Comparison of ENCODE assay signal across 32 cellular contexts in genomic region chr11:69778373-69778772, GRCh38. TPM values are rescaled to one million over a fixed set of nuclear protein-coding genes. Genes with fewer than 3 reads are reported as not detected.
"Had no signal": no experiment of that assay in that cellular context is flagged by ENCODE, and none has a peak within 500 bp of the region (broad histone marks: within the 10 kb centered on the region; RNA-seq: fewer than 3 reads in every experiment).

No MANE protein-coding gene starts in this region.

- H3K4me1 ChIP-seq: testis, thyroid gland, transverse colon, upper lobe of right lung, uterus, vagina had no signal

- H3K27me3 ChIP-seq: testis had no signal

- H3K4me3 Mint-ChIP-seq: stimulated activated effector memory CD8-positive, alpha-beta T cell treated with anti-CD3 and anti-CD28 coated beads, Interleukin-12 subunit alpha, Interleukin-12 subunit beta, amount 100 ng/mL, for 72 hours; stimulated activated memory B cell treated with anti-CD40 and anti-IgM and Interleukin-4, amounts not matched to agents 10 μg/mL and 1 μg/mL and 100 μg/mL, for 72 hours; stimulated activated naive B cell treated with anti-CD40 and anti-IgM and Interleukin-4, amounts not matched to agents 10 μg/mL and 1 μg/mL and 100 μg/mL, for 72 hours; stimulated activated naive CD8-positive, alpha-beta T cell treated with anti-CD3 and anti-CD28 coated beads, Interleukin-15, amount 100 ng/mL, for 72 hours; stimulated activated naive CD8-positive, alpha-beta T cell treated with anti-CD3 and anti-CD28 coated beads, Interleukin-15, Interleukin-2, amounts not matched to agents 100 ng/mL and 50 ng/mL, for 24 hours; type B pancreatic cell had no signal

- H3K27ac Mint-ChIP-seq: stimulated activated effector memory CD8-positive, alpha-beta T cell treated with anti-CD3 and anti-CD28 coated beads, Interleukin-12 subunit alpha, Interleukin-12 subunit beta, amount 100 ng/mL, for 72 hours; stimulated activated memory B cell treated with anti-CD40 and anti-IgM and Interleukin-4, amounts not matched to agents 10 μg/mL and 1 μg/mL and 100 μg/mL, for 72 hours; stimulated activated naive B cell treated with anti-CD40 and anti-IgM and Interleukin-4, amounts not matched to agents 10 μg/mL and 1 μg/mL and 100 μg/mL, for 72 hours; stimulated activated naive CD8-positive, alpha-beta T cell treated with anti-CD3 and anti-CD28 coated beads, Interleukin-15, amount 100 ng/mL, for 72 hours; stimulated activated naive CD8-positive, alpha-beta T cell treated with anti-CD3 and anti-CD28 coated beads, Interleukin-15, Interleukin-2, amounts not matched to agents 100 ng/mL and 50 ng/mL, for 24 hours; type B pancreatic cell had no signal

- H3K9me3 Mint-ChIP-seq: stimulated activated effector memory CD8-positive, alpha-beta T cell treated with anti-CD3 and anti-CD28 coated beads, Interleukin-12 subunit alpha, Interleukin-12 subunit beta, amount 100 ng/mL, for 72 hours; stimulated activated memory B cell treated with anti-CD40 and anti-IgM and Interleukin-4, amounts not matched to agents 10 μg/mL and 1 μg/mL and 100 μg/mL, for 72 hours; stimulated activated naive B cell treated with anti-CD40 and anti-IgM and Interleukin-4, amounts not matched to agents 10 μg/mL and 1 μg/mL and 100 μg/mL, for 72 hours; stimulated activated naive CD8-positive, alpha-beta T cell treated with anti-CD3 and anti-CD28 coated beads, Interleukin-15, amount 100 ng/mL, for 72 hours; stimulated activated naive CD8-positive, alpha-beta T cell treated with anti-CD3 and anti-CD28 coated beads, Interleukin-15, Interleukin-2, amounts not matched to agents 100 ng/mL and 50 ng/mL, for 24 hours; type B pancreatic cell had no signal

- H3K4me3 ChIP-seq: stomach, suprapubic skin, testis, thoracic aorta, thyroid gland, tibial artery, tibial nerve, transverse colon, upper lobe of left lung, upper lobe of right lung, uterus, vagina had no signal

- FAIRE-seq: urothelium cell line had no signal

- H3K4me1 Mint-ChIP-seq: stimulated activated memory B cell treated with anti-CD40 and anti-IgM and Interleukin-4, amounts not matched to agents 10 μg/mL and 1 μg/mL and 100 μg/mL, for 72 hours; stimulated activated naive CD8-positive, alpha-beta T cell treated with anti-CD3 and anti-CD28 coated beads, Interleukin-15, amount 100 ng/mL, for 72 hours had no signal

- H3K36me3 Mint-ChIP-seq: stimulated activated effector memory CD8-positive, alpha-beta T cell treated with anti-CD3 and anti-CD28 coated beads, Interleukin-12 subunit alpha, Interleukin-12 subunit beta, amount 100 ng/mL, for 72 hours; stimulated activated memory B cell treated with anti-CD40 and anti-IgM and Interleukin-4, amounts not matched to agents 10 μg/mL and 1 μg/mL and 100 μg/mL, for 72 hours; stimulated activated naive B cell treated with anti-CD40 and anti-IgM and Interleukin-4, amounts not matched to agents 10 μg/mL and 1 μg/mL and 100 μg/mL, for 72 hours; type B pancreatic cell had no signal

- H3K27ac ChIP-seq: stomach, suprapubic skin, testis, thoracic aorta, thyroid gland, tibial artery, tibial nerve, transverse colon, upper lobe of left lung, upper lobe of right lung, uterus, vagina had no signal

- DNase-seq: stimulated activated CD4-positive, alpha-beta T cell treated with anti-CD3 and anti-CD28 coated beads, Interleukin-2, amount 100 ng/mL, for 48 hours; stimulated activated CD4-positive, alpha-beta T cell treated with anti-CD3 and anti-CD28 coated beads, Interleukin-4, amount 100 ng/mL, for 1 hour; stimulated activated CD4-positive, alpha-beta T cell treated with anti-CD3 and anti-CD28 coated beads, Interleukin-4, amount 100 ng/mL, for 24 hours; stimulated activated CD4-positive, alpha-beta T cell treated with anti-CD3 and anti-CD28 coated beads, Interleukin-4, amount 100 ng/mL, for 4 hours; stimulated activated CD8-positive, alpha-beta memory T cell treated with anti-CD3 and anti-CD28 coated beads, Interleukin-4, amount 100 ng/mL, for 48 hours; stimulated activated naive B cell treated with anti-CD40 and anti-IgM and Interleukin-4, amounts not matched to agents 10 μg/mL and 1 μg/mL and 100 μg/mL, for 72 hours; stimulated activated naive CD4-positive, alpha-beta T cell; stimulated activated naive CD4-positive, alpha-beta T cell treated with Interleukin-2 at 50 U/mL for 16 hours; stimulated activated naive CD8-positive, alpha-beta T cell treated with anti-CD3 and anti-CD28 coated beads, Interleukin-15, amount 100 ng/mL, for 72 hours; stimulated activated naive CD8-positive, alpha-beta T cell treated with anti-CD3 and anti-CD28 coated beads, Interleukin-15, Interleukin-2, amounts not matched to agents 100 U/mL and 50 U/mL, for 24 hours; stomach; substantia nigra; testis; thyroid gland; tibial artery; transverse colon; upper lobe of left lung; upper lobe of right lung; uterus had no signal

- H3K36me3 ChIP-seq: stomach, suprapubic skin, thoracic aorta, thyroid gland, tibial artery, tibial nerve, transverse colon, upper lobe of left lung, upper lobe of right lung, uterus, vagina had no signal

- ATAC-seq: stimulated activated effector memory CD8-positive, alpha-beta T cell treated with anti-CD3 and anti-CD28 coated beads, Interleukin-12 subunit alpha, Interleukin-12 subunit beta, amount 100 ng/mL, for 72 hours; stimulated activated memory B cell treated with anti-CD40 and anti-IgM and Interleukin-4, amounts not matched to agents 10 μg/mL and 1 μg/mL and 100 μg/mL, for 72 hours; stimulated activated naive B cell treated with anti-CD40 and anti-IgM and Interleukin-4, amounts not matched to agents 10 μg/mL and 1 μg/mL and 100 μg/mL, for 72 hours; stimulated activated naive CD8-positive, alpha-beta T cell treated with anti-CD3 and anti-CD28 coated beads, Interleukin-15, amount 100 ng/mL, for 72 hours; stimulated activated naive CD8-positive, alpha-beta T cell treated with anti-CD3 and anti-CD28 coated beads, Interleukin-15, Interleukin-2, amounts not matched to agents 100 U/mL and 50 U/mL, for 24 hours; upper lobe of right lung had no signal

- H3K9me3 ChIP-seq: stomach, suprapubic skin, testis, thoracic aorta, thyroid gland, tibial artery, tibial nerve, transverse colon, upper lobe of left lung, upper lobe of right lung, uterus, vagina had no signal

RNA-seq across cellular contexts. Expression of gene FGF4, which starts 3.2 kb away (rescaled TPM):
- total RNA-seq: stomach, subcutaneous adipose tissue, suprapubic skin, temporal lobe, thoracic aorta, thyroid gland, transverse colon, upper lobe of left lung, upper lobe of right lung, ureter, urinary bladder, uterus, vagina had no signal
- polyA plus RNA-seq: stomach, urinary bladder had no signal

RNA-seq across cellular contexts. Expression of gene FGF3, which starts 40.8 kb away (rescaled TPM):
- total RNA-seq: stomach, subcutaneous adipose tissue, suprapubic skin, temporal lobe, thoracic aorta, thyroid gland, tibial nerve, transverse colon, upper lobe of left lung, upper lobe of right lung, ureter, urinary bladder, uterus, vagina had no signal
- polyA plus RNA-seq: stomach, urinary bladder had no signal
